1 cellular context compared by ENCODE assay signal in genomic region chr20:53829706-53830521, GRCh38.
TF ChIP-seq lines count a peak whose summit lies in the region.

No MANE protein-coding gene starts in this region.

TF ChIP-seq in HepG2, 621 proteins besides CTCF, POLR2A, EP300 and RAD21 (continued from another document and continues in another):
- TF ChIP-seq, protein P1, sequence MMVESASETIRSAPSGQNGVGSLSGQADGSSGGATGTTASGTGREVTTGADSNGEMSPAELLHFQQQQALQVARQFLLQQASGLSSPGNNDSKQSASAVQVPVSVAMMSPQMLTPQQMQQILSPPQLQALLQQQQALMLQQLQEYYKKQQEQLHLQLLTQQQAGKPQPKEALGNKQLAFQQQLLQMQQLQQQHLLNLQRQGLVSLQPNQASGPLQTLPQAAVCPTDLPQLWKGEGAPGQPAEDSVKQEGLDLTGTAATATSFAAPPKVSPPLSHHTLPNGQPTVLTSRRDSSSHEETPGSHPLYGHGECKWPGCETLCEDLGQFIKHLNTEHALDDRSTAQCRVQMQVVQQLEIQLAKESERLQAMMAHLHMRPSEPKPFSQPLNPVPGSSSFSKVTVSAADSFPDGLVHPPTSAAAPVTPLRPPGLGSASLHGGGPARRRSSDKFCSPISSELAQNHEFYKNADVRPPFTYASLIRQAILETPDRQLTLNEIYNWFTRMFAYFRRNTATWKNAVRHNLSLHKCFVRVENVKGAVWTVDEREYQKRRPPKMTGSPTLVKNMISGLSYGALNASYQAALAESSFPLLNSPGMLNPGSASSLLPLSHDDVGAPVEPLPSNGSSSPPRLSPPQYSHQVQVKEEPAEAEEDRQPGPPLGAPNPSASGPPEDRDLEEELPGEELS (CRISPR knock-in tag; IDR thresholded peaks at IDR 0.05), result peak; percentile 68
- TF ChIP-seq MIER2 (CRISPR knock-in tag; IDR thresholded peaks at IDR 0.05) (no peak; the same call in 1 of the 2 replicates), ZNF678 (CRISPR knock-in tag; IDR thresholded peaks at IDR 0.05) (no peak), ELF3 (CRISPR knock-in tag; IDR thresholded peaks at IDR 0.05) (peak; percentile 79), MEIS2 (CRISPR knock-in tag; IDR thresholded peaks at IDR 0.05) (peak; percentile 26; the same call in 1 of the 2 replicates), SIX1 (CRISPR knock-in tag; IDR thresholded peaks at IDR 0.05; ENCODE audit: borderline replicate concordance) (peak; percentile 68; the same call in 1 of the 2 replicates), ARNT2 (CRISPR knock-in tag; IDR thresholded peaks at IDR 0.05; ENCODE audit: low read depth) (0 out of 2 replicates have a peak, but pooled peaks have one; percentile 35), SRY (CRISPR knock-in tag; IDR thresholded peaks at IDR 0.05) (no peak), ARID4A (CRISPR knock-in tag; IDR thresholded peaks at IDR 0.05; ENCODE audit: borderline replicate concordance) (peak; percentile 28; the same call in 1 of the 2 replicates), ZNF816 (CRISPR knock-in tag; IDR thresholded peaks at IDR 0.05; ENCODE audit: borderline replicate concordance) (peak; percentile 62; the same call in 1 of the 2 replicates), TARDBP (CRISPR knock-in tag; IDR thresholded peaks at IDR 0.05) (peak; percentile 54; the same call in 1 of the 2 replicates), ZNF883 (CRISPR knock-in tag; IDR thresholded peaks at IDR 0.05; ENCODE audit: not compliant biosample characterization) (no peak), FOSL2 (CRISPR knock-in tag; IDR thresholded peaks at IDR 0.05) (0 out of 2 replicates have a peak, but pooled peaks have one; percentile 42), JUN (CRISPR knock-in tag; IDR thresholded peaks at IDR 0.05) (0 out of 2 replicates have a peak, but pooled peaks have one; percentile 24), ZNF652 (CRISPR knock-in tag; IDR thresholded peaks at IDR 0.05; ENCODE audit: borderline replicate concordance, low read depth) (peak; percentile 33; the same call in 1 of the 2 replicates), ZNF512B (CRISPR knock-in tag; IDR thresholded peaks at IDR 0.05; ENCODE audit: borderline replicate concordance) (peak; percentile 54; the same call in 1 of the 2 replicates), RBM39 (IDR thresholded peaks at IDR 0.05; ENCODE audit: low read depth, low read length, poor library complexity, severe bottlenecking) (peak; percentile 36), ZNF614 (CRISPR knock-in tag; IDR thresholded peaks at IDR 0.05; ENCODE audit: borderline replicate concordance) (peak; percentile 15; the same call in 1 of the 2 replicates), CBX5 (CRISPR knock-in tag; IDR thresholded peaks at IDR 0.05; ENCODE audit: borderline replicate concordance) (no peak), ZNF264 (CRISPR knock-in tag; IDR thresholded peaks at IDR 0.05) (peak; percentile 40; the same call in 1 of the 2 replicates), SNAI1 (CRISPR knock-in tag; IDR thresholded peaks at IDR 0.05; ENCODE audit: borderline replicate concordance) (0 out of 2 replicates have a peak, but pooled peaks have one; percentile 69), TCF12 (IDR thresholded peaks at IDR 0.05) (no peak), TCF12 (CRISPR knock-in tag; IDR thresholded peaks at IDR 0.05) (peak; percentile 69; the same call in 1 of the 2 replicates), KAT7 (CRISPR knock-in tag; IDR thresholded peaks at IDR 0.05; ENCODE audit: borderline replicate concordance) (peak; percentile 66; the same call in 1 of the 2 replicates), MAFK (conservative IDR thresholded peaks at IDR 0.05 in 1 of 2, IDR thresholded peaks at IDR 0.05 in 1 of 2; ENCODE audit: low read length in 2 of 2) (0 out of 4 replicates have a peak, but pooled peaks of 1 of the 2 experiments have one; percentile 13), FOXO1 (CRISPR knock-in tag; IDR thresholded peaks at IDR 0.05) (peak; percentile 44; the same call in 1 of the 2 replicates), TP53 (CRISPR knock-in tag; conservative IDR thresholded peaks at IDR 0.05) (0 out of 2 replicates have a peak, but pooled peaks have one; percentile 48), XRCC5 (optimal IDR thresholded peaks at IDR 0.05; ENCODE audit: low read length) (peak; percentile 70), ZNF468 (CRISPR knock-in tag; IDR thresholded peaks at IDR 0.05) (no peak), ZNF44 (CRISPR knock-in tag; IDR thresholded peaks at IDR 0.05) (0 out of 2 replicates have a peak, but pooled peaks have one; percentile 75), KDM5A (IDR thresholded peaks at IDR 0.05; ENCODE audit: borderline replicate concordance, low read length) (no peak), RARA (CRISPR knock-in tag; IDR thresholded peaks at IDR 0.05) (peak; percentile 70)
- TF ChIP-seq, protein P2, sequence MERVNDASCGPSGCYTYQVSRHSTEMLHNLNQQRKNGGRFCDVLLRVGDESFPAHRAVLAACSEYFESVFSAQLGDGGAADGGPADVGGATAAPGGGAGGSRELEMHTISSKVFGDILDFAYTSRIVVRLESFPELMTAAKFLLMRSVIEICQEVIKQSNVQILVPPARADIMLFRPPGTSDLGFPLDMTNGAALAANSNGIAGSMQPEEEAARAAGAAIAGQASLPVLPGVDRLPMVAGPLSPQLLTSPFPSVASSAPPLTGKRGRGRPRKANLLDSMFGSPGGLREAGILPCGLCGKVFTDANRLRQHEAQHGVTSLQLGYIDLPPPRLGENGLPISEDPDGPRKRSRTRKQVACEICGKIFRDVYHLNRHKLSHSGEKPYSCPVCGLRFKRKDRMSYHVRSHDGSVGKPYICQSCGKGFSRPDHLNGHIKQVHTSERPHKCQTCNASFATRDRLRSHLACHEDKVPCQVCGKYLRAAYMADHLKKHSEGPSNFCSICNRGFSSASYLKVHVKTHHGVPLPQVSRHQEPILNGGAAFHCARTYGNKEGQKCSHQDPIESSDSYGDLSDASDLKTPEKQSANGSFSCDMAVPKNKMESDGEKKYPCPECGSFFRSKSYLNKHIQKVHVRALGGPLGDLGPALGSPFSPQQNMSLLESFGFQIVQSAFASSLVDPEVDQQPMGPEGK (CRISPR knock-in tag; IDR thresholded peaks at IDR 0.05), result peak; percentile 47; the same call in 1 of the 2 replicates
- TF ChIP-seq, protein P3, sequence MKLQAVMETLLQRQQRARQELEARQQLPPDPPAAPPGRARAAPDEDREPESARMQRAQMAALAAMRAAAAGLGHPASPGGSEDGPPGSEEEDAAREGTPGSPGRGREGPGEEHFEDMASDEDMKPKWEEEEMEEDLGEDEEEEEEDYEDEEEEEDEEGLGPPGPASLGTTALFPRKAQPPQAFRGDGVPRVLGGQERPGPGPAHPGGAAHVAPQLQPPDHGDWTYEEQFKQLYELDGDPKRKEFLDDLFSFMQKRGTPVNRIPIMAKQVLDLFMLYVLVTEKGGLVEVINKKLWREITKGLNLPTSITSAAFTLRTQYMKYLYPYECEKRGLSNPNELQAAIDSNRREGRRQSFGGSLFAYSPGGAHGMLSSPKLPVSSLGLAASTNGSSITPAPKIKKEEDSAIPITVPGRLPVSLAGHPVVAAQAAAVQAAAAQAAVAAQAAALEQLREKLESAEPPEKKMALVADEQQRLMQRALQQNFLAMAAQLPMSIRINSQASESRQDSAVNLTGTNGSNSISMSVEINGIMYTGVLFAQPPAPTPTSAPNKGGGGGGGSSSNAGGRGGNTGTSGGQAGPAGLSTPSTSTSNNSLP (IDR thresholded peaks at IDR 0.05; ENCODE audit: low read depth, low read length), result peak; percentile 63
- TF ChIP-seq, protein P4, sequence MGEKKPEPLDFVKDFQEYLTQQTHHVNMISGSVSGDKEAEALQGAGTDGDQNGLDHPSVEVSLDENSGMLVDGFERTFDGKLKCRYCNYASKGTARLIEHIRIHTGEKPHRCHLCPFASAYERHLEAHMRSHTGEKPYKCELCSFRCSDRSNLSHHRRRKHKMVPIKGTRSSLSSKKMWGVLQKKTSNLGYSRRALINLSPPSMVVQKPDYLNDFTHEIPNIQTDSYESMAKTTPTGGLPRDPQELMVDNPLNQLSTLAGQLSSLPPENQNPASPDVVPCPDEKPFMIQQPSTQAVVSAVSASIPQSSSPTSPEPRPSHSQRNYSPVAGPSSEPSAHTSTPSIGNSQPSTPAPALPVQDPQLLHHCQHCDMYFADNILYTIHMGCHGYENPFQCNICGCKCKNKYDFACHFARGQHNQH (CRISPR knock-in tag; IDR thresholded peaks at IDR 0.05), result peak; percentile 89
- TF ChIP-seq, protein P5, sequence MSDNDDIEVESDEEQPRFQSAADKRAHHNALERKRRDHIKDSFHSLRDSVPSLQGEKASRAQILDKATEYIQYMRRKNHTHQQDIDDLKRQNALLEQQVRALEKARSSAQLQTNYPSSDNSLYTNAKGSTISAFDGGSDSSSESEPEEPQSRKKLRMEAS (IDR thresholded peaks at IDR 0.05), result 0 out of 2 replicates have a peak, but pooled peaks have one; percentile 21
- TF ChIP-seq, protein P6, sequence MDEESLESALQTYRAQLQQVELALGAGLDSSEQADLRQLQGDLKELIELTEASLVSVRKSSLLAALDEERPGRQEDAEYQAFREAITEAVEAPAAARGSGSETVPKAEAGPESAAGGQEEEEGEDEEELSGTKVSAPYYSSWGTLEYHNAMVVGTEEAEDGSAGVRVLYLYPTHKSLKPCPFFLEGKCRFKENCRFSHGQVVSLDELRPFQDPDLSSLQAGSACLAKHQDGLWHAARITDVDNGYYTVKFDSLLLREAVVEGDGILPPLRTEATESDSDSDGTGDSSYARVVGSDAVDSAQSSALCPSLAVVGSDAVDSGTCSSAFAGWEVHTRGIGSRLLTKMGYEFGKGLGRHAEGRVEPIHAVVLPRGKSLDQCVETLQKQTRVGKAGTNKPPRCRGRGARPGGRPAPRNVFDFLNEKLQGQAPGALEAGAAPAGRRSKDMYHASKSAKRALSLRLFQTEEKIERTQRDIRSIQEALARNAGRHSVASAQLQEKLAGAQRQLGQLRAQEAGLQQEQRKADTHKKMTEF (CRISPR knock-in tag; IDR thresholded peaks at IDR 0.05), result peak; percentile 56
- TF ChIP-seq, protein P7, sequence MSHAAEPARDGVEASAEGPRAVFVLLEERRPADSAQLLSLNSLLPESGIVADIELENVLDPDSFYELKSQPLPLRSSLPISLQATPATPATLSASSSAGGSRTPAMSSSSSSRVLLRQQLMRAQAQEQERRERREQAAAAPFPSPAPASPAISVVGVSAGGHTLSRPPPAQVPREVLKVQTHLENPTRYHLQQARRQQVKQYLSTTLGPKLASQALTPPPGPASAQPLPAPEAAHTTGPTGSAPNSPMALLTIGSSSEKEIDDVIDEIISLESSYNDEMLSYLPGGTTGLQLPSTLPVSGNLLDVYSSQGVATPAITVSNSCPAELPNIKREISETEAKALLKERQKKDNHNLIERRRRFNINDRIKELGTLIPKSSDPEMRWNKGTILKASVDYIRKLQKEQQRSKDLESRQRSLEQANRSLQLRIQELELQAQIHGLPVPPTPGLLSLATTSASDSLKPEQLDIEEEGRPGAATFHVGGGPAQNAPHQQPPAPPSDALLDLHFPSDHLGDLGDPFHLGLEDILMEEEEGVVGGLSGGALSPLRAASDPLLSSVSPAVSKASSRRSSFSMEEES (CRISPR knock-in tag; IDR thresholded peaks at IDR 0.05), result 0 out of 2 replicates have a peak, but pooled peaks have one; percentile 13
- TF ChIP-seq, protein P8, sequence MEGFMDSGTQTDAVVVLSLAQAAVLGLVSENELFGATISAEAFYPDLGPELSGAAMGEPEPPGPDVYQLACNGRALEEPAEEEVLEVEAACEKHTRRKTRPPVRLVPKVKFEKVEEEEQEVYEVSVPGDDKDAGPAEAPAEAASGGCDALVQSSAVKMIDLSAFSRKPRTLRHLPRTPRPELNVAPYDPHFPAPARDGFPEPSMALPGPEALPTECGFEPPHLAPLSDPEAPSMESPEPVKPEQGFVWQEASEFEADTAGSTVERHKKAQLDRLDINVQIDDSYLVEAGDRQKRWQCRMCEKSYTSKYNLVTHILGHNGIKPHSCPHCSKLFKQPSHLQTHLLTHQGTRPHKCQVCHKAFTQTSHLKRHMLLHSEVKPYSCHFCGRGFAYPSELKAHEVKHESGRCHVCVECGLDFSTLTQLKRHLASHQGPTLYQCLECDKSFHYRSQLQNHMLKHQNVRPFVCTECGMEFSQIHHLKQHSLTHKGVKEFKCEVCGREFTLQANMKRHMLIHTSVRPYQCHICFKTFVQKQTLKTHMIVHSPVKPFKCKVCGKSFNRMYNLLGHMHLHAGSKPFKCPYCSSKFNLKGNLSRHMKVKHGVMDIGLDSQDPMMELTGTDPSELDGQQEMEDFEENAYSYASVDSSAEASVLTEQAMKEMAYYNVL (CRISPR knock-in tag; IDR thresholded peaks at IDR 0.05; ENCODE audit: borderline replicate concordance), result peak; percentile 75; the same call in 1 of the 2 replicates
